In genomic region chr1:164602480-164603093, GRCh38 we compare ENCODE assay signal across 1 cellular context.
TF ChIP-seq lines count a peak whose summit lies in the region.

No MANE protein-coding gene starts in this region.

TF ChIP-seq in HEK293, 187 proteins besides CTCF, POLR2A, EP300 and RAD21 (continued from another document and continues in another):
- 0 out of 2 replicates have a peak, but pooled peaks have one; percentile 38 for TF ChIP-seq ZNF24 (tag by site-specific recombination; IDR thresholded peaks at IDR 0.05)
- peak; percentile 86 for TF ChIP-seq SP7 (tag by site-specific recombination; IDR thresholded peaks at IDR 0.05)
- TF ChIP-seq ZBTB1 (tag by site-specific recombination; IDR thresholded peaks at IDR 0.05): no peak
- peak; percentile 88 for TF ChIP-seq ZSCAN30 (tag by site-specific recombination; IDR thresholded peaks at IDR 0.05)
- no peak for TF ChIP-seq ZNF132 (tag by site-specific recombination; IDR thresholded peaks at IDR 0.05; ENCODE audit: borderline replicate concordance)
- TF ChIP-seq ZNF558 (tag by site-specific recombination; IDR thresholded peaks at IDR 0.05): 0 out of 2 replicates have a peak, but pooled peaks have one; percentile 17
- peak; percentile 22; the same call in 1 of the 2 replicates for TF ChIP-seq ZNF561 (tag by site-specific recombination; IDR thresholded peaks at IDR 0.05; ENCODE audit: borderline replicate concordance)
- TF ChIP-seq ZSCAN16 (tag by site-specific recombination; IDR thresholded peaks at IDR 0.05): 0 out of 2 replicates have a peak, but pooled peaks have one; percentile 18
- TF ChIP-seq ZBTB49 (tag by site-specific recombination; IDR thresholded peaks at IDR 0.05; ENCODE audit: low read depth): no peak
- peak; percentile 94 for TF ChIP-seq ZNF362 (tag by site-specific recombination; IDR thresholded peaks at IDR 0.05)
- peak; percentile 92 for TF ChIP-seq SCRT2 (tag by site-specific recombination; IDR thresholded peaks at IDR 0.05)
- TF ChIP-seq ZNF600 (tag by site-specific recombination; IDR thresholded peaks at IDR 0.05): peak; percentile 90
- TF ChIP-seq REST (tag by site-specific recombination; IDR thresholded peaks at IDR 0.05): peak; percentile 81
- TF ChIP-seq INSM2 (tag by site-specific recombination; IDR thresholded peaks at IDR 0.05): peak; percentile 68; the same call in 1 of the 2 replicates
- peak; percentile 32 for TF ChIP-seq ZBTB20 (tag by site-specific recombination; IDR thresholded peaks at IDR 0.05)
- TF ChIP-seq ZBTB48 (tag by site-specific recombination; IDR thresholded peaks at IDR 0.05): peak; percentile 43; the same call in 1 of the 2 replicates
- no peak for TF ChIP-seq ZFP37 (tag by site-specific recombination; IDR thresholded peaks at IDR 0.05)
- no peak for TF ChIP-seq ZSCAN23 (tag by site-specific recombination; IDR thresholded peaks at IDR 0.05)
- TF ChIP-seq GLIS1 (tag by site-specific recombination; IDR thresholded peaks at IDR 0.05): peak; percentile 78
- TF ChIP-seq ZNF391 (tag by site-specific recombination; IDR thresholded peaks at IDR 0.05; ENCODE audit: borderline replicate concordance, low read depth): peak; percentile 63; the same call in 1 of the 2 replicates
- no peak for TF ChIP-seq ZNF354C (tag by site-specific recombination; IDR thresholded peaks at IDR 0.05; ENCODE audit: borderline replicate concordance, low read depth)
- TF ChIP-seq FEZF1 (tag by site-specific recombination; IDR thresholded peaks at IDR 0.05): peak; percentile 58; the same call in 1 of the 2 replicates
- TF ChIP-seq EGR2 (tag by site-specific recombination; IDR thresholded peaks at IDR 0.05; ENCODE audit: low read depth): peak; percentile 41; the same call in 1 of the 2 replicates
- TF ChIP-seq ZNF266 (tag by site-specific recombination; IDR thresholded peaks at IDR 0.05; ENCODE audit: low read depth): no peak
- TF ChIP-seq ZNF26 (tag by site-specific recombination; IDR thresholded peaks at IDR 0.05): no peak
- peak; percentile 80 for TF ChIP-seq ZBTB8A (tag by site-specific recombination; IDR thresholded peaks at IDR 0.05)
- TF ChIP-seq ZNF629 (tag by site-specific recombination; IDR thresholded peaks at IDR 0.05): peak; percentile 65
- TF ChIP-seq KLF17 (tag by site-specific recombination; IDR thresholded peaks at IDR 0.05): 0 out of 2 replicates have a peak, but pooled peaks have one; percentile 12
- peak; percentile 52 for TF ChIP-seq ZFHX2 (tag by site-specific recombination; conservative IDR thresholded peaks at IDR 0.05)
- TF ChIP-seq ZNF707 (tag by site-specific recombination; IDR thresholded peaks at IDR 0.05): no peak
- TF ChIP-seq ZNF138 (tag by site-specific recombination; IDR thresholded peaks at IDR 0.05; ENCODE audit: borderline replicate concordance): no peak
- TF ChIP-seq ZNF2 (tag by site-specific recombination; IDR thresholded peaks at IDR 0.05): peak; percentile 32; the same call in 1 of the 2 replicates
- peak; percentile 85 for TF ChIP-seq PRDM6 (tag by site-specific recombination; IDR thresholded peaks at IDR 0.05)
- peak; percentile 85 for TF ChIP-seq ZNF843 (tag by site-specific recombination; IDR thresholded peaks at IDR 0.05)
- TF ChIP-seq SCRT1 (tag by site-specific recombination; IDR thresholded peaks at IDR 0.05; ENCODE audit: borderline replicate concordance): peak; percentile 91
- no peak for TF ChIP-seq KLF1 (tag by site-specific recombination; IDR thresholded peaks at IDR 0.05)
- no peak for TF ChIP-seq ZNF394 (tag by site-specific recombination; IDR thresholded peaks at IDR 0.05; ENCODE audit: borderline replicate concordance)
- TF ChIP-seq, protein P1, sequence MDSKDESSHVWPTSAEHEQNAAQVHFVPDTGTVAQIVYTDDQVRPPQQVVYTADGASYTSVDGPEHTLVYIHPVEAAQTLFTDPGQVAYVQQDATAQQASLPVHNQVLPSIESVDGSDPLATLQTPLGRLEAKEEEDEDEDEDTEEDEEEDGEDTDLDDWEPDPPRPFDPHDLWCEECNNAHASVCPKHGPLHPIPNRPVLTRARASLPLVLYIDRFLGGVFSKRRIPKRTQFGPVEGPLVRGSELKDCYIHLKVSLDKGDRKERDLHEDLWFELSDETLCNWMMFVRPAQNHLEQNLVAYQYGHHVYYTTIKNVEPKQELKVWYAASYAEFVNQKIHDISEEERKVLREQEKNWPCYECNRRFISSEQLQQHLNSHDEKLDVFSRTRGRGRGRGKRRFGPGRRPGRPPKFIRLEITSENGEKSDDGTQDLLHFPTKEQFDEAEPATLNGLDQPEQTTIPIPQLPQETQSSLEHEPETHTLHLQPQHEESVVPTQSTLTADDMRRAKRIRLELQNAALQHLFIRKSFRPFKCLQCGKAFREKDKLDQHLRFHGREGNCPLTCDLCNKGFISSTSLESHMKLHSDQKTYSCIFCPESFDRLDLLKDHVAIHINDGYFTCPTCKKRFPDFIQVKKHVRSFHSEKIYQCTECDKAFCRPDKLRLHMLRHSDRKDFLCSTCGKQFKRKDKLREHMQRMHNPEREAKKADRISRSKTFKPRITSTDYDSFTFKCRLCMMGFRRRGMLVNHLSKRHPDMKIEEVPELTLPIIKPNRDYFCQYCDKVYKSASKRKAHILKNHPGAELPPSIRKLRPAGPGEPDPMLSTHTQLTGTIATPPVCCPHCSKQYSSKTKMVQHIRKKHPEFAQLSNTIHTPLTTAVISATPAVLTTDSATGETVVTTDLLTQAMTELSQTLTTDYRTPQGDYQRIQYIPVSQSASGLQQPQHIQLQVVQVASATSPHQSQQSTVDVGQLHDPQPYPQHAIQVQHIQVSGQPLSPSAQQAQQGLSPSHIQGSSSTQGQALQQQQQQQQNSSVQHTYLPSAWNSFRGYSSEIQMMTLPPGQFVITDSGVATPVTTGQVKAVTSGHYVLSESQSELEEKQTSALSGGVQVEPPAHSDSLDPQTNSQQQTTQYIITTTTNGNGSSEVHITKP (tag by site-specific recombination; IDR thresholded peaks at IDR 0.05): peak; percentile 77
- 0 out of 2 replicates have a peak, but pooled peaks have one; percentile 10 for TF ChIP-seq KLF10 (tag by site-specific recombination; IDR thresholded peaks at IDR 0.05)
- peak; percentile 17; the same call in 1 of the 2 replicates for TF ChIP-seq ZNF664 (tag by site-specific recombination; IDR thresholded peaks at IDR 0.05)
- peak; percentile 64 for TF ChIP-seq ZNF335 (tag by site-specific recombination; conservative IDR thresholded peaks at IDR 0.05)
- TF ChIP-seq ZBTB21 (tag by site-specific recombination; IDR thresholded peaks at IDR 0.05): no peak
- peak; percentile 70 for TF ChIP-seq ZXDB (tag by site-specific recombination; IDR thresholded peaks at IDR 0.05)
- TF ChIP-seq, protein P2, sequence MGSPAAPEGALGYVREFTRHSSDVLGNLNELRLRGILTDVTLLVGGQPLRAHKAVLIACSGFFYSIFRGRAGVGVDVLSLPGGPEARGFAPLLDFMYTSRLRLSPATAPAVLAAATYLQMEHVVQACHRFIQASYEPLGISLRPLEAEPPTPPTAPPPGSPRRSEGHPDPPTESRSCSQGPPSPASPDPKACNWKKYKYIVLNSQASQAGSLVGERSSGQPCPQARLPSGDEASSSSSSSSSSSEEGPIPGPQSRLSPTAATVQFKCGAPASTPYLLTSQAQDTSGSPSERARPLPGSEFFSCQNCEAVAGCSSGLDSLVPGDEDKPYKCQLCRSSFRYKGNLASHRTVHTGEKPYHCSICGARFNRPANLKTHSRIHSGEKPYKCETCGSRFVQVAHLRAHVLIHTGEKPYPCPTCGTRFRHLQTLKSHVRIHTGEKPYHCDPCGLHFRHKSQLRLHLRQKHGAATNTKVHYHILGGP (tag by site-specific recombination; IDR thresholded peaks at IDR 0.05): peak; percentile 81; the same call in 1 of the 2 replicates
- TF ChIP-seq, protein P3, sequence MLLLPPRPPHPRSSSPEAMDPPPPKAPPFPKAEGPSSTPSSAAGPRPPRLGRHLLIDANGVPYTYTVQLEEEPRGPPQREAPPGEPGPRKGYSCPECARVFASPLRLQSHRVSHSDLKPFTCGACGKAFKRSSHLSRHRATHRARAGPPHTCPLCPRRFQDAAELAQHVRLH (tag by site-specific recombination; IDR thresholded peaks at IDR 0.05): peak; percentile 76
